Comparison of ENCODE assay signal across 6 cellular contexts in genomic region chr13:64087624-64088023, GRCh38.
"Had no signal": no experiment of that assay in that cellular context is flagged by ENCODE, and none has a peak within 500 bp of the region (broad histone marks: within the 10 kb centered on the region; RNA-seq: fewer than 3 reads in every experiment).

No MANE protein-coding gene starts in this region.

- H3K27ac Mint-ChIP-seq: IgD-negative memory B cell had no signal

- H3K4me3 Mint-ChIP-seq: IgD-negative memory B cell had no signal

- H3K27ac ChIP-seq: HL-60 had no signal

- ATAC-seq: HepG2, K562 had no signal

- H3K4me3 ChIP-seq: K562 had no signal

- H3K4me1 Mint-ChIP-seq: IgD-negative memory B cell had no signal

- H3K36me3 Mint-ChIP-seq: IgD-negative memory B cell had no signal

- H3K27me3 Mint-ChIP-seq: IgD-negative memory B cell had no signal

- DNase-seq: IMR-90, KBM-7 had no signal
